ENCODE assay signal across 20 cellular contexts in genomic region chr3:40771112-40771511, GRCh38.
"Had no signal": no experiment of that assay in that cellular context is flagged by ENCODE, and none has a peak within 500 bp of the region (broad histone marks: within the 10 kb centered on the region; RNA-seq: fewer than 3 reads in every experiment).

No MANE protein-coding gene starts in this region.

- H3K9me3 Mint-ChIP-seq: activated CD4-positive, alpha-beta T cell treated with anti-CD3 and anti-CD28 coated beads, Interleukin-2, amount 10 ng/mL, durations not matched to agents 7 days and 5 days; activated naive CD4-positive, alpha-beta T cell treated with anti-CD3 and anti-CD28 coated beads, Interleukin-2, amount 10 ng/mL, durations not matched to agents 7 days and 5 days; activated naive CD8-positive, alpha-beta T cell treated with anti-CD3 and anti-CD28 coated beads, Interleukin-2, amount 50 U/mL, for 24 hours; nephron progenitor cell; stimulated activated effector memory CD8-positive, alpha-beta T cell treated with anti-CD3 and anti-CD28 coated beads, Interleukin-12 subunit alpha, Interleukin-12 subunit beta, amount 100 ng/mL, for 72 hours had no signal

- H3K4me1 Mint-ChIP-seq: activated naive CD4-positive, alpha-beta T cell treated with anti-CD3 and anti-CD28 coated beads, Interleukin-2, amount 10 ng/mL, durations not matched to agents 7 days and 5 days; activated naive CD8-positive, alpha-beta T cell treated with anti-CD3 and anti-CD28 coated beads, Interleukin-2, amount 50 U/mL, for 24 hours had no signal

- H3K4me3 Mint-ChIP-seq: activated CD4-positive, alpha-beta T cell treated with anti-CD3 and anti-CD28 coated beads, Interleukin-2, amount 10 ng/mL, durations not matched to agents 7 days and 5 days; activated naive CD4-positive, alpha-beta T cell treated with anti-CD3 and anti-CD28 coated beads, Interleukin-2, amount 10 ng/mL, durations not matched to agents 7 days and 5 days; activated naive CD8-positive, alpha-beta T cell treated with anti-CD3 and anti-CD28 coated beads, Interleukin-2, amount 50 U/mL, for 24 hours; nephron progenitor cell; stimulated activated effector memory CD8-positive, alpha-beta T cell treated with anti-CD3 and anti-CD28 coated beads, Interleukin-12 subunit alpha, Interleukin-12 subunit beta, amount 100 ng/mL, for 72 hours had no signal

- H3K27me3 Mint-ChIP-seq: activated naive CD8-positive, alpha-beta T cell treated with anti-CD3 and anti-CD28 coated beads, Interleukin-2, amount 50 U/mL, for 24 hours had no signal

- ATAC-seq: activated CD4-positive, CD25-positive, alpha-beta regulatory T cell treated with anti-CD3 and anti-CD28 coated beads, Interleukin-2, amount 50 U/mL, for 24 hours; activated naive CD8-positive, alpha-beta T cell treated with anti-CD3 and anti-CD28 coated beads, Interleukin-2, amount 50 U/mL, for 24 hours; lower lobe of right lung; sciatic nerve; stimulated activated effector memory CD8-positive, alpha-beta T cell treated with anti-CD3 and anti-CD28 coated beads, Interleukin-12 subunit alpha, Interleukin-12 subunit beta, amount 100 ng/mL, for 72 hours; upper lobe of right lung had no signal

- H3K27me3 ChIP-seq: hepatocyte, stomach, upper lobe of right lung had no signal

- H3K27ac Mint-ChIP-seq: activated CD4-positive, alpha-beta T cell treated with anti-CD3 and anti-CD28 coated beads, Interleukin-2, amount 10 ng/mL, durations not matched to agents 7 days and 5 days; activated naive CD4-positive, alpha-beta T cell treated with anti-CD3 and anti-CD28 coated beads, Interleukin-2, amount 10 ng/mL, durations not matched to agents 7 days and 5 days; activated naive CD8-positive, alpha-beta T cell treated with anti-CD3 and anti-CD28 coated beads, Interleukin-2, amount 50 U/mL, for 24 hours; nephron progenitor cell; progenitor cell of endocrine pancreas; stimulated activated effector memory CD8-positive, alpha-beta T cell treated with anti-CD3 and anti-CD28 coated beads, Interleukin-12 subunit alpha, Interleukin-12 subunit beta, amount 100 ng/mL, for 72 hours had no signal

- H3K9me3 ChIP-seq: lower lobe of right lung, stomach, upper lobe of right lung had no signal

- H3K36me3 Mint-ChIP-seq: activated naive CD4-positive, alpha-beta T cell treated with anti-CD3 and anti-CD28 coated beads, Interleukin-2, amount 10 ng/mL, durations not matched to agents 7 days and 5 days; stimulated activated effector memory CD8-positive, alpha-beta T cell treated with anti-CD3 and anti-CD28 coated beads, Interleukin-12 subunit alpha, Interleukin-12 subunit beta, amount 100 ng/mL, for 72 hours had no signal

- H3K36me3 ChIP-seq: lower lobe of right lung, stomach, upper lobe of right lung had no signal

- H3K4me3 ChIP-seq: hepatocyte, lower lobe of right lung, stomach, upper lobe of right lung had no signal

- DNase-seq: activated CD4-positive, alpha-beta T cell treated with anti-CD3 and anti-CD28 coated beads, Interleukin-2, amount 10 ng/mL, durations not matched to agents 7 days and 5 days; activated CD8-positive, alpha-beta memory T cell treated with anti-CD3 and anti-CD28 coated beads, Interleukin-2, amount 50 U/mL, for 4 hours; activated effector memory CD4-positive, alpha-beta T cell treated with Interleukin-2 at 50 U/mL for 16 hours; activated naive CD4-positive, alpha-beta T cell treated with anti-CD3 and anti-CD28 coated beads, Interleukin-2, amount 10 ng/mL, durations not matched to agents 7 days and 5 days; activated naive CD8-positive, alpha-beta T cell treated with anti-CD3 and anti-CD28 coated beads, Interleukin-2, amount 50 U/mL, for 24 hours; activated T-cell treated with anti-CD3 and anti-CD28 coated beads, Interleukin-2, amount 50 U/mL, for 48 hours; effector CD4-positive, alpha-beta T cell; lower lobe of right lung; nephron progenitor cell; occipital lobe; stimulated activated CD4-positive, alpha-beta T cell treated with anti-CD3 and anti-CD28 coated beads, Interleukin-4, amount 100 ng/mL, for 24 hours; stomach; T-helper 1 cell; T-helper 9 cell; upper lobe of right lung had no signal
